In genomic region chr14:38522724-38523123, GRCh38 we compare ENCODE assay signal across 18 cellular contexts.
DNase-seq lines count a peak whose midpoint lies in the region; ATAC-seq and TF ChIP-seq lines count a peak whose summit lies in the region.
"Had no signal": no experiment of that assay in that cellular context is flagged by ENCODE, and none has a peak within 500 bp of the region (broad histone marks: within the 10 kb centered on the region; RNA-seq: fewer than 3 reads in every experiment).

No MANE protein-coding gene starts in this region.

- H3K4me2 ChIP-seq in PC-3 (ENCODE audit: low read length) (0 out of 2 replicates have a peak overlapping the region, but pooled peaks have one; percentile 14), mesendoderm (ENCODE audit: low read length) (no peak overlapping the region)

- no peak for TF ChIP-seq POLR2A in vagina (IDR thresholded peaks at IDR 0.05)

- H3K4me1 ChIP-seq in PC-3 (ENCODE audit: insufficient read depth, low read length) = no peaks in the 10 kb centered on the region
- H3K4me1 ChIP-seq in mesendoderm (ENCODE audit: control insufficient read depth, low read depth, low read length) = no peaks in the 10 kb centered on the region
- H3K4me1 ChIP-seq in vagina = no peaks in the 10 kb centered on the region
- H3K4me1 ChIP-seq: BE2C had no signal

- H2BK15ac ChIP-seq in mesendoderm (replicated peaks; ENCODE audit: low read depth) = peak overlapping the region; percentile 6

- CTCF ChIA-PET in PC-3 (lab: Charles Lee) = no interaction called here

- ATAC-seq in GM18909 (IDR thresholded peaks at IDR 0.05; ENCODE audit: poor library complexity, unreplicated experiment) = peak; percentile 65
- peak; percentile 64 for ATAC-seq in HG03432 (IDR thresholded peaks at IDR 0.05; ENCODE audit: unreplicated experiment)
- ATAC-seq in PC-3 = no peak
- no peak for ATAC-seq in GM19455 (IDR thresholded peaks at IDR 0.05; ENCODE audit: unreplicated experiment)
- ATAC-seq: CD8-positive, alpha-beta T cell; Panc1; T-helper 17 cell had no signal

- H3K9me2 ChIP-seq in PC-3 (replicated peaks; ENCODE audit: low read length) = no peaks in the 10 kb centered on the region

- peak overlapping the region; percentile 30 for H3K56ac ChIP-seq in mesendoderm (ENCODE audit: low read length)

- H3K27ac ChIP-seq in PC-3 (ENCODE audit: low read length) (no peak overlapping the region), mesendoderm (ENCODE audit: low read depth, low read length) (no peak overlapping the region), vagina (no peak overlapping the region)

- no TSS peak for BruUV-seq in PC-3 (replicated peaks; lab: Mats Ljungman, UMichigan)

- H3K4me3 ChIP-seq in PC-3 (ENCODE audit: low read length) = no peak overlapping the region
- H3K4me3 ChIP-seq in mesendoderm (ENCODE audit: low read length) = no peak overlapping the region
- no peak overlapping the region for H3K4me3 ChIP-seq in vagina

- DNase-seq in PC-3 (no peak), mesendoderm (no peak), HT-29 (ENCODE audit: low spot score) (no peak), vagina (ENCODE audit: extremely low spot score in 2 of 2) (no peak)
- DNase-seq: BE2C; CD8-positive, alpha-beta T cell; DMS79 treated with DMSO at 0.1 percent for 48 hours; Kasumi-1; NCI-H1105 treated with DMSO at 0.1 percent for 48 hours; NCI-H187; NCI-H446; NCI-H82; Right ventricle myocardium superior; T-helper 17 cell had no signal

- POLR2A ChIA-PET in PC-3 (lab: Charles Lee; ENCODE audit: unreplicated experiment) = no interaction called here

- no CpG with 5 or more reads among the region's 3 CpGs for WGBS in mesendoderm (ENCODE audit: extremely low coverage, insufficient coverage, low lambda C conversion rate)

- H2AFZ ChIP-seq in PC-3 (ENCODE audit: low read length) = 0 out of 2 replicates have a peak overlapping the region, but pooled peaks have one; percentile 12

- no peak overlapping the region for H2BK120ac ChIP-seq in mesendoderm (ENCODE audit: low read depth, low read length)

- peak overlapping the region; percentile 13 for H2BK5ac ChIP-seq in mesendoderm (ENCODE audit: low read length)

- H4K8ac ChIP-seq in mesendoderm (ENCODE audit: low read depth, low read length) = no peak overlapping the region

- no peaks in the 10 kb centered on the region for H3K79me2 ChIP-seq in PC-3 (ENCODE audit: low read length)
- H3K79me2 ChIP-seq in mesendoderm (ENCODE audit: control insufficient read depth, insufficient read depth, low read length) = no peaks in the 10 kb centered on the region

- intact Hi-C loops in PC-3 (cut with micrococcal nuclease) (no loop called here), vagina (cut with DNase I) (no loop called here)

- H3K23ac ChIP-seq in mesendoderm (ENCODE audit: low read length) = no peak overlapping the region

- H3K9me3 ChIP-seq in PC-3 (ENCODE audit: low read length) (no peaks in the 10 kb centered on the region), vagina (no peaks in the 10 kb centered on the region)
- H3K9me3 ChIP-seq: BE2C had no signal

- H3F3A ChIP-seq in PC-3 (ENCODE audit: low read length, unreplicated experiment) = no peaks in the 10 kb centered on the region

- H3K9ac ChIP-seq in PC-3 (ENCODE audit: low read length) = no peak overlapping the region
- no peak overlapping the region for H3K9ac ChIP-seq in mesendoderm (ENCODE audit: low read length)

- peak overlapping the region; percentile 39 for H3K18ac ChIP-seq in mesendoderm (ENCODE audit: low read length)

- H4K5ac ChIP-seq in mesendoderm (ENCODE audit: low read length) = peak overlapping the region; percentile 6

- no peaks in the 10 kb centered on the region for H3K36me3 ChIP-seq in PC-3 (ENCODE audit: low read depth, low read length)
- no peaks in the 10 kb centered on the region for H3K36me3 ChIP-seq in mesendoderm (ENCODE audit: control insufficient read depth, insufficient read depth, low read length)
- H3K36me3 ChIP-seq in vagina = no peaks in the 10 kb centered on the region
- H3K36me3 ChIP-seq: BE2C had no signal

- no peaks in the 10 kb centered on the region for H3K79me1 ChIP-seq in mesendoderm (ENCODE audit: low read length)

- H2AK5ac ChIP-seq in mesendoderm (ENCODE audit: low read length) = no peak overlapping the region

- TF ChIP-seq CTCF in PC-3 (conservative IDR thresholded peaks at IDR 0.05; ENCODE audit: low read depth, low read length) (no peak), vagina (IDR thresholded peaks at IDR 0.05) (no peak)

- H3K27me3 ChIP-seq in PC-3 (ENCODE audit: low read length) = no peaks in the 10 kb centered on the region
- H3K27me3 ChIP-seq in mesendoderm (ENCODE audit: insufficient read depth, low read length, poor library complexity) = no peaks in the 10 kb centered on the region
- H3K27me3 ChIP-seq in vagina = no peaks in the 10 kb centered on the region
- H3K27me3 ChIP-seq: BE2C had no signal

- no peaks in the 10 kb centered on the region for H4K20me1 ChIP-seq in PC-3 (ENCODE audit: low read length)

- no peak overlapping the region for H3K4ac ChIP-seq in mesendoderm (ENCODE audit: low read depth, low read length)

Comparison
In these comparisons a context has a peak if more than half of its experiments do, and no peak if none do; other contexts are left out.
1. ATAC-seq: peak in GM18909 (single experiment) and HG03432 (single experiment); none in PC-3 (single experiment) and GM19455 (single experiment).